ENCODE assay signal across 7 cellular contexts in the genomic region with DNA sequence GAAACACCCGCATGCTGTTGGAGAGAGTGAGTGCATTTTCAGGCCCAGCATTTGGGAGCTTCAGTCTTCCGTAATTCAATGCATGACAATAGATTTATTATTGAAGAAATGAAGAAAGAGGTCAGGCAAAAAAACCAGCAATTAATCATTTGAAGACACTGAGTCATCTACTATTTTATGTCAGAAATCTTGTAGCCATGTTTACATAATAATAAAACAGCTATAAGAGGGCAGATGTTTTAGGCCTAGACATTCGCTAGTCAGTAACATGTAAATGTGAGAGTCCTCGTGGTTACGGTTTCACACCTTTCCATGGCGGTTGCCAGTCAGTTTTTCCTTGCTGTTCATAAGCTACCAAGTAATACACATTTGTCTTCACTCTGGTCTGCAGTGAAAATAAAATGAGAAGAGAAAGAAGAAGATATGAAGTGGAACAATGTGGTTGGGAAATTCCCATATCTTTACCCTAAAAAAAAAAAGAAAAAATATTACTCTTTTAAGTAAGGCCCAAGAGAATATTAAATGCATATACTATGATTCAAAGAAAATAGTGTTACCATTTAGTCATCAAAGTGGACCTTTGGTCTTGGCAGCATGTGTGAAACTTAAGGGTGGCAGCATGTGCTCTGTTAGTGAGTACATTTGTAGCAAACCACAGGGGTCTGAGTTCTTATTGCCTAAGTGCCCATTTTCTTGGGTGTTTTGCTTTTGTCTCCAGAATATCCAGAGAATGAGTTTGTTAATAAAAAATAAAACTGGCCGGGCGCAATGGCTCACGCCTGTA.
DNase-seq lines count a peak whose midpoint lies in the region; ATAC-seq and TF ChIP-seq lines count a peak whose summit lies in the region.

No MANE protein-coding gene starts in this region.

- DNase-seq in T-helper 2 cell (peak in 3 of 5 experiments; percentile 57 to 88 (median 60)), fibroblast of gingiva (ENCODE audit: low read depth) (peak; percentile 94), H4 (ENCODE audit: low spot score) (no peak), type B pancreatic cell (ENCODE audit: extremely low spot score, unreplicated experiment) (no peak)
- peak; percentile 32 to 53 for DNase-seq in stimulated activated CD8-positive, alpha-beta memory T cell treated with anti-CD3 and anti-CD28 coated beads, Interleukin-4, amount 100 ng/mL, for 4 hours (ENCODE audit: low read depth in 2 of 2, low spot score in 1 of 2)

- no peak for TF ChIP-seq CTCF in type B pancreatic cell (conservative IDR thresholded peaks at IDR 0.05)

- H3K27me3 Mint-ChIP-seq in type B pancreatic cell: no peaks in the 10 kb centered on the region

- H3K4me1 Mint-ChIP-seq in type B pancreatic cell (ENCODE audit: unreplicated experiment): peaks cover 20% of the 10 kb centered on the region

- H3K9me3 Mint-ChIP-seq in type B pancreatic cell: no peaks in the 10 kb centered on the region

- no peaks in the 10 kb centered on the region for H3K36me3 Mint-ChIP-seq in type B pancreatic cell

- ATAC-seq in GM19035 (IDR thresholded peaks at IDR 0.05; ENCODE audit: unreplicated experiment) (peak; percentile 78), HG02973 (IDR thresholded peaks at IDR 0.05; ENCODE audit: unreplicated experiment) (peak; percentile 86)

- H3K27ac Mint-ChIP-seq in type B pancreatic cell: no peak overlapping the region

- no peak overlapping the region for H3K4me3 Mint-ChIP-seq in type B pancreatic cell

Comparison
In these comparisons a context has a peak if more than half of its experiments do, and no peak if none do; other contexts are left out.
1. DNase-seq: peak in T-helper 2 cell (3 of 5), fibroblast of gingiva (single experiment) and stimulated activated CD8-positive, alpha-beta memory T cell treated with anti-CD3 and anti-CD28 coated beads, Interleukin-4, amount 100 ng/mL, for 4 hours (2 of 2); none in H4 (single experiment) and type B pancreatic cell (single experiment).